ENCODE assay signal across 8 cellular contexts in genomic region chr17:47225436-47225858, GRCh38. TPM values are rescaled to one million over a fixed set of nuclear protein-coding genes. Genes with fewer than 3 reads are reported as not detected.
DNase-seq lines count a peak whose midpoint lies in the region; ATAC-seq and TF ChIP-seq lines count a peak whose summit lies in the region.

No MANE protein-coding gene starts in this region.

- H3K4me1 ChIP-seq in parathyroid adenoma: peaks cover 6% of the 10 kb centered on the region

- POLR2A ChIA-PET in RWPE1 (lab: Yijun Ruan, JAX; ENCODE audit: low non-redundant PET): interaction anchor here (0.7 kb wide), 1 partner anchor 466 kb away, joined by 5 read pairs; no protein-coding TSS in a partner anchor

- H3K9ac ChIP-seq in parathyroid adenoma: no peak overlapping the region

- CTCF ChIA-PET in RWPE1 (lab: Yijun Ruan, JAX): interaction anchor here (0.7 to 1.1 kb wide), 2 partner anchors 90 to 1420 kb away, joined by 3 to 7 read pairs; no protein-coding TSS in a partner anchor

- no peaks in the 10 kb centered on the region for H3K27me3 ChIP-seq in parathyroid adenoma (ENCODE audit: control insufficient read depth, insufficient read depth, low read length)

- no peaks in the 10 kb centered on the region for H3K9me3 ChIP-seq in parathyroid adenoma (ENCODE audit: control insufficient read depth, low read length)

- intact Hi-C loops in CD14-positive monocyte (cut with micrococcal nuclease): no loop called here

- no peak overlapping the region for H3K27ac ChIP-seq in RWPE1
- H3K27ac ChIP-seq in parathyroid adenoma: peak overlapping the region; percentile 67

- H3K79me2 ChIP-seq in parathyroid adenoma: no peaks in the 10 kb centered on the region

- TF ChIP-seq CTCF in CD14-positive monocyte (IDR thresholded peaks at IDR 0.05): no peak
- TF ChIP-seq CTCF in RWPE1 (conservative IDR thresholded peaks at IDR 0.05; ENCODE audit: low read depth): no peak
- TF ChIP-seq CTCF in fibroblast of pulmonary artery (IDR thresholded peaks at IDR 0.05; ENCODE audit: low read length, missing control alignments): no peak
- no peak for TF ChIP-seq CTCF in parathyroid adenoma (IDR thresholded peaks at IDR 0.05)

- peaks cover 34% of the 10 kb centered on the region for H3K4me1 Mint-ChIP-seq in CD14-positive monocyte

- ATAC-seq in GM19452 (IDR thresholded peaks at IDR 0.05; ENCODE audit: unreplicated experiment): no peak
- ATAC-seq in HG02571 (IDR thresholded peaks at IDR 0.05; ENCODE audit: unreplicated experiment): no peak

- H3K4me3 Mint-ChIP-seq in CD14-positive monocyte: peak overlapping the region in 1 of 2 donors; percentile 17

- no peaks in the 10 kb centered on the region for H3K36me3 ChIP-seq in parathyroid adenoma (ENCODE audit: control insufficient read depth, insufficient read depth, low read length)

- H3K9me3 Mint-ChIP-seq in CD14-positive monocyte: peaks cover 0 to 11% (median 3%) of the 10 kb centered on the region in 7 donors

- no peak overlapping the region for H3K4me3 ChIP-seq in fibroblast of pulmonary artery (replicated peaks; ENCODE audit: low read depth, low read length)
- no peak overlapping the region for H3K4me3 ChIP-seq in parathyroid adenoma (ENCODE audit: low read depth, low read length)

- no peak overlapping the region for H3K4me2 ChIP-seq in parathyroid adenoma (ENCODE audit: low read length)

- H3K27ac Mint-ChIP-seq in CD14-positive monocyte: peak overlapping the region in 5 of 7 donors; percentile 17 to 78 (median 35)

- H3K27me3 Mint-ChIP-seq in CD14-positive monocyte (ENCODE audit: low read depth in 3 of 3): peaks cover 11 to 18% (median 15%) of the 10 kb centered on the region in 3 donors

- peak overlapping the region; percentile 52 for H2AFZ ChIP-seq in parathyroid adenoma

- no peak for DNase-seq in CD14-positive monocyte (ENCODE audit: low spot score)
- DNase-seq in RWPE1 (ENCODE audit: low spot score): peak; percentile 53
- peak; percentile 97 for DNase-seq in fibroblast of pulmonary artery (ENCODE audit: low read depth)
- DNase-seq in NCI-H2227 treated with DMSO at 0.1 percent for 48 hours (lab: John Stamatoyannopoulos, UW): no peak
- DNase-seq in NCI-H2171 treated with DMSO at 0.1 percent for 48 hours (lab: John Stamatoyannopoulos, UW): no peak

- no peaks in the 10 kb centered on the region for H3K36me3 Mint-ChIP-seq in CD14-positive monocyte

RNA-seq across cellular contexts. Expression of gene MYL4, which starts 16.3 kb away (rescaled TPM):
- polyA plus RNA-seq in CD14-positive monocyte: not detected

RNA-seq across cellular contexts. Expression of gene ITGB3, which starts 28.2 kb away (rescaled TPM):
- polyA plus RNA-seq in CD14-positive monocyte: 1 to 10 TPM; 1.3 to 1.6 TPM

RNA-seq across cellular contexts. Expression of gene CDC27, which starts 36.4 kb away (rescaled TPM):
- polyA plus RNA-seq in CD14-positive monocyte: 10 to 100 TPM; 33.0 to 52.0 TPM

Comparison
In these comparisons a context has a peak if more than half of its experiments do, and no peak if none do; other contexts are left out.
1. DNase-seq: peak in RWPE1 (single experiment) and fibroblast of pulmonary artery (single experiment); none in CD14-positive monocyte (single experiment), NCI-H2227 treated with DMSO at 0.1 percent for 48 hours (single experiment) and NCI-H2171 treated with DMSO at 0.1 percent for 48 hours (single experiment).